In genomic region chr1:2950926-2951305, GRCh38 we compare ENCODE assay signal across 18 cellular contexts.
A peak's percentile ranks its signal among the peaks of the same experiment; 100 is the strongest.
DNase-seq lines count a peak whose midpoint lies in the region; ATAC-seq and TF ChIP-seq lines count a peak whose summit lies in the region.
"Had no signal": no experiment of that assay in that cellular context is flagged by ENCODE, and none has a peak within 500 bp of the region (broad histone marks: within the 10 kb centered on the region; RNA-seq: fewer than 3 reads in every experiment).

No MANE protein-coding gene starts in this region.

- TF ChIP-seq CTCF in natural killer cell (IDR thresholded peaks at IDR 0.05) (no peak), dorsolateral prefrontal cortex (IDR thresholded peaks at IDR 0.05 in 54 of 56, conservative IDR thresholded peaks at IDR 0.05 in 2 of 56; ENCODE audit: low read depth in 1 of 56, partially characterized antibody in 56 of 56) (no peak)

- no peaks in the 10 kb centered on the region for H3K4me1 ChIP-seq in aorta (ENCODE audit: control insufficient read depth in 1 of 2, insufficient read depth in 2 of 2, low read length in 2 of 2)
- H3K4me1 ChIP-seq: SJSA1 had no signal

- H3K9me3 ChIP-seq in aorta (ENCODE audit: control insufficient read depth, low read length), result no peaks in the 10 kb centered on the region
- H3K9me3 ChIP-seq: SJSA1 had no signal

- H3K36me3 ChIP-seq in aorta (ENCODE audit: control insufficient read depth in 1 of 2, insufficient read depth in 2 of 2, low read length in 1 of 2), result no peaks in the 10 kb centered on the region
- H3K36me3 ChIP-seq: SJSA1 had no signal

- H3K27me3 ChIP-seq in dorsolateral prefrontal cortex (peaks cover 0 to 9% (median 0%) of the 10 kb centered on the region in 45 donors), aorta (ENCODE audit: control insufficient read depth in 1 of 2, insufficient read depth in 2 of 2, low read length in 1 of 2) (no peaks in the 10 kb centered on the region)
- H3K27me3 ChIP-seq: SJSA1 had no signal

- H3K4me3 Mint-ChIP-seq in natural killer cell treated with Interleukin-12 subunit alpha and Interleukin-12 subunit beta and Interleukin-15 and Interleukin-18, amount 100 ng/mL, for 72 hours, result no peak overlapping the region
- H3K4me3 Mint-ChIP-seq in natural killer cell (no peak overlapping the region), naive B cell (peak overlapping the region in 6 of 8 donors; percentile 27 to 81 (median 62))

- peaks cover 7% of the 10 kb centered on the region for H3K9me3 Mint-ChIP-seq in natural killer cell treated with Interleukin-12 subunit alpha and Interleukin-12 subunit beta and Interleukin-15 and Interleukin-18, amount 100 ng/mL, for 72 hours
- H3K9me3 Mint-ChIP-seq in natural killer cell (peaks cover 2 to 8% of the 10 kb centered on the region in 2 donors), naive B cell (peaks cover 6 to 45% (median 28%) of the 10 kb centered on the region in 7 donors)

- H3K36me3 Mint-ChIP-seq in natural killer cell treated with Interleukin-12 subunit alpha and Interleukin-12 subunit beta and Interleukin-15 and Interleukin-18, amount 100 ng/mL, for 72 hours, result peaks cover 2% of the 10 kb centered on the region
- H3K36me3 Mint-ChIP-seq in natural killer cell (no peaks in the 10 kb centered on the region), naive B cell (peaks cover 14 to 31% of the 10 kb centered on the region in 2 donors)

- intact Hi-C loops in natural killer cell (cut with micrococcal nuclease) (no loop called here), dorsolateral prefrontal cortex (cut with DNase I) (no loop called here), aorta (cut with DNase I) (no loop called here)

- H3K27ac ChIP-seq in dorsolateral prefrontal cortex, result peak overlapping the region in 30 of 59 donors; percentile 4 to 86 (median 74)
- H3K27ac ChIP-seq in aorta (ENCODE audit: low read depth in 1 of 2, low read length in 2 of 2), result no peak overlapping the region
- H3K27ac ChIP-seq: RWPE1, SJSA1 had no signal

- WGBS in aorta, 2 donors, result 11 to 18% methylated on average over 5 of the region's 5 CpGs

- H3K4me3 ChIP-seq in dorsolateral prefrontal cortex (no peak overlapping the region), aorta (ENCODE audit: low read length in 2 of 2) (no peak overlapping the region)
- H3K4me3 ChIP-seq: SJSA1 had no signal

- no peak overlapping the region for H3K27ac Mint-ChIP-seq in natural killer cell treated with Interleukin-12 subunit alpha and Interleukin-12 subunit beta and Interleukin-15 and Interleukin-18, amount 100 ng/mL, for 72 hours
- H3K27ac Mint-ChIP-seq in natural killer cell (no peak overlapping the region), naive B cell (peak overlapping the region in 5 of 6 donors; percentile 44 to 85 (median 74))
- H3K27ac Mint-ChIP-seq: CD4-positive, alpha-beta memory T cell had no signal

- ATAC-seq in natural killer cell treated with Interleukin-12 subunit alpha and Interleukin-12 subunit beta and Interleukin-15 and Interleukin-18, amount 100 ng/mL, for 72 hours, result no peak
- ATAC-seq in natural killer cell, result no peak
- ATAC-seq in naive B cell (ENCODE audit: low read depth in 2 of 2), result no peak
- no peak for ATAC-seq in aorta (ENCODE audit: low FRiP score)
- ATAC-seq: PC-3 had no signal

- peak; percentile 40 for DNase-seq in natural killer cell treated with Interleukin-12 subunit alpha and Interleukin-12 subunit beta and Interleukin-15 and Interleukin-18, amount 100 ng/mL, for 72 hours (ENCODE audit: low spot score)
- DNase-seq in natural killer cell, result no peak
- DNase-seq in dorsolateral prefrontal cortex, result peak in 5 of 10 donors; percentile 11 to 41 (median 35)
- DNase-seq in naive B cell, result no peak
- peak; percentile 21 to 66 for DNase-seq in aorta
- DNase-seq in stimulated activated CD4-positive, alpha-beta T cell treated with anti-CD3 and anti-CD28 coated beads, Interleukin-4, amount 100 ng/mL, for 1 hour, result no peak
- DNase-seq in AG08395 (ENCODE audit: low spot score), result no peak
- DNase-seq in NCI-H1694 (lab: John Stamatoyannopoulos, UW), result no peak
- DNase-seq: CD4-positive, alpha-beta memory T cell; DMS153; EL; Karpas-422; NCI-H1417 treated with DMSO at 0.1 percent for 48 hours; NCI-H2029; NCI-H526; PC-3 had no signal

- H3K4me1 Mint-ChIP-seq in natural killer cell treated with Interleukin-12 subunit alpha and Interleukin-12 subunit beta and Interleukin-15 and Interleukin-18, amount 100 ng/mL, for 72 hours (ENCODE audit: low read depth in 2 of 2), result no peaks in the 10 kb centered on the region
- H3K4me1 Mint-ChIP-seq in natural killer cell, result peaks cover 0 to 8% of the 10 kb centered on the region in 2 donors
- peaks cover 48 to 70% (median 59%) of the 10 kb centered on the region in 3 donors for H3K4me1 Mint-ChIP-seq in naive B cell
- H3K4me1 Mint-ChIP-seq: CD4-positive, alpha-beta memory T cell had no signal

- H3K27me3 Mint-ChIP-seq in natural killer cell treated with Interleukin-12 subunit alpha and Interleukin-12 subunit beta and Interleukin-15 and Interleukin-18, amount 100 ng/mL, for 72 hours, result peaks cover 0 to 6% of the 10 kb centered on the region in 2 donors
- H3K27me3 Mint-ChIP-seq in natural killer cell (ENCODE audit: low read depth in 2 of 2) (no peaks in the 10 kb centered on the region), naive B cell (no peaks in the 10 kb centered on the region)

Comparison
In these comparisons a context has a peak if more than half of its experiments do, and no peak if none do; other contexts are left out.
1. DNase-seq: peak in natural killer cell treated with Interleukin-12 subunit alpha and Interleukin-12 subunit beta and Interleukin-15 and Interleukin-18, amount 100 ng/mL, for 72 hours (single experiment) and aorta (2 of 2); none in natural killer cell (single experiment), naive B cell (single experiment), stimulated activated CD4-positive, alpha-beta T cell treated with anti-CD3 and anti-CD28 coated beads, Interleukin-4, amount 100 ng/mL, for 1 hour (single experiment), AG08395 (single experiment) and NCI-H1694 (single experiment).
2. H3K27ac Mint-ChIP-seq: peak in naive B cell (5 of 6); none in natural killer cell treated with Interleukin-12 subunit alpha and Interleukin-12 subunit beta and Interleukin-15 and Interleukin-18, amount 100 ng/mL, for 72 hours (0 of 2) and natural killer cell (0 of 2).
3. H3K4me3 Mint-ChIP-seq: peak in naive B cell (6 of 8); none in natural killer cell treated with Interleukin-12 subunit alpha and Interleukin-12 subunit beta and Interleukin-15 and Interleukin-18, amount 100 ng/mL, for 72 hours (single experiment) and natural killer cell (single experiment).
4. H3K27ac ChIP-seq: peak in dorsolateral prefrontal cortex (30 of 59); none in aorta (0 of 2).